In the genomic region with DNA sequence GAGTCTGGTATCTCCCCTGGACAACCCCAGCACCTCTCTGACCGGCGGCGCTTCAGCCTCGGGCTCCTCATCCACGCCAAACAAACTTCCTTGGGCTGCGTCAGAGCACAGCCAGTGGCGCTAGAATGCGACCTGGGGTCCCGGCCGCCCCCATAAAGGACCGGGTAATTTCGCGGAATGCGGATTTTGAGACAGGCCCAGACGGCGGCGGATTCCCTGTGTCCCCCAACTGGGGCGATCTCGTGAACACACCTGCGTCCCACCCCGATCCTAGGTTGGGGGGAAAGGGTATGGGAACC, we compare ENCODE assay signal across 8 cellular contexts. TPM values are rescaled to one million over a fixed set of nuclear protein-coding genes. Genes with fewer than 3 reads are reported as not detected.
DNase-seq lines count a peak whose midpoint lies in the region; ATAC-seq and TF ChIP-seq lines count a peak whose summit lies in the region.

No MANE protein-coding gene starts in this region.

- no peaks in the 10 kb centered on the region for H4K20me1 ChIP-seq in KMS-11 (ENCODE audit: insufficient read depth)

- TF ChIP-seq CTCF in KMS-11 (conservative IDR thresholded peaks at IDR 0.05; ENCODE audit: low read depth, low read length) (no peak), dorsolateral prefrontal cortex (IDR thresholded peaks at IDR 0.05 in 54 of 56, conservative IDR thresholded peaks at IDR 0.05 in 2 of 56; ENCODE audit: low read depth in 1 of 56, partially characterized antibody in 56 of 56) (no peak)

- H3K36me3 ChIP-seq in ACC112 (ENCODE audit: insufficient read depth, low read length), result no peaks in the 10 kb centered on the region
- no peaks in the 10 kb centered on the region for H3K36me3 ChIP-seq in KMS-11 (ENCODE audit: insufficient read depth)
- peaks cover 0 to 7% of the 10 kb centered on the region in 2 donors for H3K36me3 ChIP-seq in muscle layer of duodenum (ENCODE audit: control insufficient read depth in 1 of 2, insufficient read depth in 2 of 2, low read length in 2 of 2)

- H3K4me1 ChIP-seq in ACC112 (ENCODE audit: control insufficient read depth, insufficient read depth, low read length, unreplicated experiment), result no peaks in the 10 kb centered on the region
- H3K4me1 ChIP-seq in KMS-11 (ENCODE audit: low read depth, poor library complexity, severe bottlenecking), result peaks cover 8% of the 10 kb centered on the region
- peaks cover 7 to 39% of the 10 kb centered on the region in 2 donors for H3K4me1 ChIP-seq in muscle layer of duodenum (ENCODE audit: control insufficient read depth in 1 of 2, insufficient read depth in 2 of 2, low read length in 2 of 2)

- no peaks in the 10 kb centered on the region for H3K27me3 ChIP-seq in ACC112 (ENCODE audit: insufficient read depth, low read length)
- no peaks in the 10 kb centered on the region for H3K27me3 ChIP-seq in KMS-11 (ENCODE audit: insufficient read depth, low read depth)
- peaks cover 0 to 24% (median 0%) of the 10 kb centered on the region in 45 donors for H3K27me3 ChIP-seq in dorsolateral prefrontal cortex
- no peaks in the 10 kb centered on the region for H3K27me3 ChIP-seq in muscle layer of duodenum (ENCODE audit: low read depth, low read length)

- DNase-seq in dorsolateral prefrontal cortex (no peak), DMS114 treated with DMSO at 0.1 percent for 48 hours (lab: John Stamatoyannopoulos, UW; ENCODE audit: unreplicated experiment) (no peak), substantia nigra (lab: John Stamatoyannopoulos, UW) (no peak)
- DNase-seq in stimulated activated CD4-positive, alpha-beta T cell treated with anti-CD3 and anti-CD28 coated beads, Interleukin-2, amount 100 ng/mL, for 48 hours, result no peak

- intact Hi-C loops in dorsolateral prefrontal cortex (cut with DNase I), result loop anchor here (2.0 to 10.0 kb wide), 8 partner anchors 40 to 497 kb away; partner anchors contain the start of gene TFEB (in 1 of the 2)

- H3K9me3 ChIP-seq in muscle layer of duodenum (ENCODE audit: control insufficient read depth in 1 of 2, low read length in 2 of 2), result no peaks in the 10 kb centered on the region

- no peak for ATAC-seq in GM18520 (IDR thresholded peaks at IDR 0.05; ENCODE audit: unreplicated experiment)

- H3K9ac ChIP-seq in KMS-11, result no peak overlapping the region

- H3K27ac ChIP-seq in ACC112 (ENCODE audit: low read depth, low read length), result no peak overlapping the region
- H3K27ac ChIP-seq in KMS-11, result no peak overlapping the region
- H3K27ac ChIP-seq in dorsolateral prefrontal cortex, result peak overlapping the region in 1 of 59 donors; percentile 13
- H3K27ac ChIP-seq in muscle layer of duodenum (ENCODE audit: low read length), result no peak overlapping the region
- no peak overlapping the region for H3K27ac ChIP-seq in substantia nigra (ENCODE audit: low read depth, low read length, poor library complexity, severe bottlenecking)

- H3K4me3 ChIP-seq in ACC112 (ENCODE audit: low read depth, low read length) (peak overlapping the region; percentile 98), KMS-11 (IDR thresholded peaks at IDR 0.05; ENCODE audit: insufficient read depth, low read depth, low read length) (no peak overlapping the region), dorsolateral prefrontal cortex (peak overlapping the region; percentile 52 to 87 (median 74)), muscle layer of duodenum (ENCODE audit: low read depth in 1 of 2, low read length in 2 of 2) (peak overlapping the region; percentile 77 to 85)

- H3K79me2 ChIP-seq in ACC112 (ENCODE audit: control insufficient read depth, insufficient read depth, low read length, unreplicated experiment) (peaks cover 12% of the 10 kb centered on the region), KMS-11 (ENCODE audit: insufficient read depth, low read depth) (peaks cover 16% of the 10 kb centered on the region; the same call in 1 of the 2 replicates)

- H2AFZ ChIP-seq in ACC112 (ENCODE audit: low read length, unreplicated experiment) (peak overlapping the region; percentile 64), KMS-11 (ENCODE audit: low read depth) (no peak overlapping the region)

- H3K4me2 ChIP-seq in KMS-11, result peak overlapping the region; percentile 60

RNA-seq across cellular contexts. Expression of gene FOXP4, which starts 1.6 kb away (rescaled TPM):
- total RNA-seq in dorsolateral prefrontal cortex, result 10 to 100 TPM; 19.2 to 35.8 (median 25.0) TPM
